1 cellular context compared by ENCODE assay signal in the genomic region with DNA sequence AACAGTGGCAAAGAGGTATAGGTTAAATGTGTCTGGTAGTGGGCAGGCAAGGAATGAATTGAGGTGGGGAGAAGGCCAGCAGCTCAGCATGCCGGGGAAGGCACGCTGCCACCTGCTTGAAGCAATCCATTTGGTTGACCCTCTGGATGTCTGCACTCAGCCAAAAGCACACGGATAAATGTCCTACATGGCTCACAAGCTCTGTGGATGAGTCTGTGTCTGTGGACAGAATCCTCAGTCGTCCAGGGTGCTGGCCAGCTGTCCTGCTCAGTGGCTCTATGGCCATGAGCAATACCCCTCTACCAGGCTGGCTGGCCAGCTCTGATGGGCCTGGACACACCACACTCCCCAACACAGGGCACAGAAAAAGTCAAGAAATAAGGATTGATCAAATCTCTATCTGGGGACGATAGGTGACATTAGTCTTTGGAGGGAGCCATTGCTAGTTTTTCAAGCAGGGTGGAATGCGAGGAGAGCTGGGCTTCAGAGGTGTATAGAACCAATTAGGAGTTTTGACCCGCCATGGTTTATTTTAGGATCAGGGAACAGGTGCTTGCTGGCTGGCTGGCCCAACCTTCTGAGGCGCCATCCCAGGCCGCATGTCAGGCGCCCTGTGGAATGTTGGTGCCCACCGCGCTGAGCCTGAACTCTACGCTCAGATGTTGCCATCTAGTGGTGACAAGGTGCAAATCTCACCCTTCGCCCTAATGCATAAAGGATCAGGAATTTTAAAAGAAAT.
TF ChIP-seq lines count a peak whose summit lies in the region.

No MANE protein-coding gene starts in this region.

TF ChIP-seq in K562, 482 proteins besides CTCF, POLR2A, EP300 and RAD21 (continued from another document):
- TF ChIP-seq, protein P1, sequence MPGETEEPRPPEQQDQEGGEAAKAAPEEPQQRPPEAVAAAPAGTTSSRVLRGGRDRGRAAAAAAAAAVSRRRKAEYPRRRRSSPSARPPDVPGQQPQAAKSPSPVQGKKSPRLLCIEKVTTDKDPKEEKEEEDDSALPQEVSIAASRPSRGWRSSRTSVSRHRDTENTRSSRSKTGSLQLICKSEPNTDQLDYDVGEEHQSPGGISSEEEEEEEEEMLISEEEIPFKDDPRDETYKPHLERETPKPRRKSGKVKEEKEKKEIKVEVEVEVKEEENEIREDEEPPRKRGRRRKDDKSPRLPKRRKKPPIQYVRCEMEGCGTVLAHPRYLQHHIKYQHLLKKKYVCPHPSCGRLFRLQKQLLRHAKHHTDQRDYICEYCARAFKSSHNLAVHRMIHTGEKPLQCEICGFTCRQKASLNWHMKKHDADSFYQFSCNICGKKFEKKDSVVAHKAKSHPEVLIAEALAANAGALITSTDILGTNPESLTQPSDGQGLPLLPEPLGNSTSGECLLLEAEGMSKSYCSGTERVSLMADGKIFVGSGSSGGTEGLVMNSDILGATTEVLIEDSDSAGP (CRISPR knock-in tag; IDR thresholded peaks at IDR 0.05) = no peak
- TF ChIP-seq, protein P2, sequence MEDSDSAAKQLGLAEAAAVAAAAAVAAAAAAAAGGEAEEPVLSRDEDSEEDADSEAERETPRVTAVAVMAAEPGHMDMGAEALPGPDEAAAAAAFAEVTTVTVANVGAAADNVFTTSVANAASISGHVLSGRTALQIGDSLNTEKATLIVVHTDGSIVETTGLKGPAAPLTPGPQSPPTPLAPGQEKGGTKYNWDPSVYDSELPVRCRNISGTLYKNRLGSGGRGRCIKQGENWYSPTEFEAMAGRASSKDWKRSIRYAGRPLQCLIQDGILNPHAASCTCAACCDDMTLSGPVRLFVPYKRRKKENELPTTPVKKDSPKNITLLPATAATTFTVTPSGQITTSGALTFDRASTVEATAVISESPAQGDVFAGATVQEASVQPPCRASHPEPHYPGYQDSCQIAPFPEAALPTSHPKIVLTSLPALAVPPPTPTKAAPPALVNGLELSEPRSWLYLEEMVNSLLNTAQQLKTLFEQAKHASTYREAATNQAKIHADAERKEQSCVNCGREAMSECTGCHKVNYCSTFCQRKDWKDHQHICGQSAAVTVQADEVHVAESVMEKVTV (CRISPR knock-in tag; IDR thresholded peaks at IDR 0.05) = peak; percentile 73
- TF ChIP-seq, protein P3, sequence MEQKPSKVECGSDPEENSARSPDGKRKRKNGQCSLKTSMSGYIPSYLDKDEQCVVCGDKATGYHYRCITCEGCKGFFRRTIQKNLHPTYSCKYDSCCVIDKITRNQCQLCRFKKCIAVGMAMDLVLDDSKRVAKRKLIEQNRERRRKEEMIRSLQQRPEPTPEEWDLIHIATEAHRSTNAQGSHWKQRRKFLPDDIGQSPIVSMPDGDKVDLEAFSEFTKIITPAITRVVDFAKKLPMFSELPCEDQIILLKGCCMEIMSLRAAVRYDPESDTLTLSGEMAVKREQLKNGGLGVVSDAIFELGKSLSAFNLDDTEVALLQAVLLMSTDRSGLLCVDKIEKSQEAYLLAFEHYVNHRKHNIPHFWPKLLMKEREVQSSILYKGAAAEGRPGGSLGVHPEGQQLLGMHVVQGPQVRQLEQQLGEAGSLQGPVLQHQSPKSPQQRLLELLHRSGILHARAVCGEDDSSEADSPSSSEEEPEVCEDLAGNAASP (IDR thresholded peaks at IDR 0.05) = no peak
- no peak for TF ChIP-seq CCNT2 (IDR thresholded peaks at IDR 0.05; ENCODE audit: borderline replicate concordance, extremely low read depth, insufficient read length, low read depth, low read length)
- TF ChIP-seq TEAD1 (CRISPR knock-in tag; IDR thresholded peaks at IDR 0.05) = 0 out of 4 replicates have a peak, but pooled peaks of 1 of the 2 experiments have one; percentile 33
- no peak for TF ChIP-seq MYC (IDR thresholded peaks at IDR 0.05; ENCODE audit: low read depth, low read length)
- TF ChIP-seq MYC (CRISPR knock-in tag; IDR thresholded peaks at IDR 0.05; ENCODE audit: borderline replicate concordance, low read depth) = no peak
- no peak for TF ChIP-seq KDM5B (IDR thresholded peaks at IDR 0.05; ENCODE audit: insufficient replicate concordance, low read depth, low read length)
- TF ChIP-seq BHLHE40 (IDR thresholded peaks at IDR 0.05; ENCODE audit: low read length) = no peak
- TF ChIP-seq, protein P4, sequence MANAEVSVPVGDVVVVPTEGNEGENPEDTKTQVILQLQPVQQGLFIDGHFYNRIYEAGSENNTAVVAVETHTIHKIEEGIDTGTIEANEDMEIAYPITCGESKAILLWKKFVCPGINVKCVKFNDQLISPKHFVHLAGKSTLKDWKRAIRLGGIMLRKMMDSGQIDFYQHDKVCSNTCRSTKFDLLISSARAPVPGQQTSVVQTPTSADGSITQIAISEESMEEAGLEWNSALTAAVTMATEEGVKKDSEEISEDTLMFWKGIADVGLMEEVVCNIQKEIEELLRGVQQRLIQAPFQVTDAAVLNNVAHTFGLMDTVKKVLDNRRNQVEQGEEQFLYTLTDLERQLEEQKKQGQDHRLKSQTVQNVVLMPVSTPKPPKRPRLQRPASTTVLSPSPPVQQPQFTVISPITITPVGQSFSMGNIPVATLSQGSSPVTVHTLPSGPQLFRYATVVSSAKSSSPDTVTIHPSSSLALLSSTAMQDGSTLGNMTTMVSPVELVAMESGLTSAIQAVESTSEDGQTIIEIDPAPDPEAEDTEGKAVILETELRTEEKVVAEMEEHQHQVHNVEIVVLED (CRISPR knock-in tag; IDR thresholded peaks at IDR 0.05) = no peak
- peak; percentile 39; the same call in 1 of the 2 replicates for TF ChIP-seq STAG1 (CRISPR knock-in tag; IDR thresholded peaks at IDR 0.05; ENCODE audit: borderline replicate concordance)
